14 cellular contexts compared by ENCODE assay signal in genomic region chr22:47012589-47013365, GRCh38.
DNase-seq lines count a peak whose midpoint lies in the region; ATAC-seq lines count a peak whose summit lies in the region.
"Had no signal": no experiment of that assay in that cellular context is flagged by ENCODE, and none has a peak within 500 bp of the region (broad histone marks: within the 10 kb centered on the region; RNA-seq: fewer than 3 reads in every experiment).

No MANE protein-coding gene starts in this region.

- H3K4me1 ChIP-seq in SJSA1 (replicated peaks): peaks cover 37% of the 10 kb centered on the region

- no peaks in the 10 kb centered on the region for H3K9me3 ChIP-seq in SJSA1 (replicated peaks)

- no peaks in the 10 kb centered on the region for H3K27me3 ChIP-seq in SJSA1 (replicated peaks)

- no peak overlapping the region for H3K4me3 ChIP-seq in SJSA1

- H3K36me3 ChIP-seq in SJSA1: peaks cover 8% of the 10 kb centered on the region

- no peak for DNase-seq in stimulated activated naive CD8-positive, alpha-beta T cell treated with anti-CD3 and anti-CD28 coated beads, Interleukin-15, amount 100 ng/mL, for 72 hours
- no peak for DNase-seq in stimulated activated naive CD8-positive, alpha-beta T cell treated with anti-CD3 and anti-CD28 coated beads, Interleukin-15, Interleukin-2, amounts not matched to agents 100 U/mL and 50 U/mL, for 24 hours
- peak in 1 of 2 experiments; percentile 61 for DNase-seq in SJSA1 (ENCODE audit: low read depth in 1 of 2, low spot score in 2 of 2)
- DNase-seq in glomerular visceral epithelial cell (ENCODE audit: extremely low spot score): peak; percentile 71
- no peak for DNase-seq in ureter (ENCODE audit: low spot score)
- no peak for DNase-seq in NCI-H1436 treated with DMSO at 0.1 percent for 48 hours (lab: John Stamatoyannopoulos, UW)
- no peak for DNase-seq in inferior parietal cortex (ENCODE audit: extremely low spot score)
- DNase-seq in substantia nigra (lab: John Stamatoyannopoulos, UW): no peak
- DNase-seq: anterior cingulate cortex, Calu3, kidney glomerular epithelial cell, nucleus accumbens, T-helper 1 cell had no signal

- no peak for ATAC-seq in stimulated activated naive CD8-positive, alpha-beta T cell treated with anti-CD3 and anti-CD28 coated beads, Interleukin-15, amount 100 ng/mL, for 72 hours
- no peak for ATAC-seq in stimulated activated naive CD8-positive, alpha-beta T cell treated with anti-CD3 and anti-CD28 coated beads, Interleukin-15, Interleukin-2, amounts not matched to agents 100 U/mL and 50 U/mL, for 24 hours
- ATAC-seq: esophagus mucosa had no signal

- H3K27ac Mint-ChIP-seq in stimulated activated naive CD8-positive, alpha-beta T cell treated with anti-CD3 and anti-CD28 coated beads, Interleukin-15, amount 100 ng/mL, for 72 hours: peak overlapping the region; percentile 21 to 68

- H3K27me3 Mint-ChIP-seq in stimulated activated naive CD8-positive, alpha-beta T cell treated with anti-CD3 and anti-CD28 coated beads, Interleukin-15, amount 100 ng/mL, for 72 hours: no peaks in the 10 kb centered on the region

- H3K27ac ChIP-seq in SJSA1: peak overlapping the region; percentile 57
- H3K27ac ChIP-seq in substantia nigra (ENCODE audit: low read depth, low read length, poor library complexity, severe bottlenecking): no peak overlapping the region

- H3K9me3 Mint-ChIP-seq in stimulated activated naive CD8-positive, alpha-beta T cell treated with anti-CD3 and anti-CD28 coated beads, Interleukin-15, amount 100 ng/mL, for 72 hours: no peaks in the 10 kb centered on the region

- H3K4me1 Mint-ChIP-seq in stimulated activated naive CD8-positive, alpha-beta T cell treated with anti-CD3 and anti-CD28 coated beads, Interleukin-15, amount 100 ng/mL, for 72 hours: peaks cover 4% of the 10 kb centered on the region

- no peak overlapping the region for H3K4me3 Mint-ChIP-seq in stimulated activated naive CD8-positive, alpha-beta T cell treated with anti-CD3 and anti-CD28 coated beads, Interleukin-15, amount 100 ng/mL, for 72 hours
